14 cellular contexts compared by ENCODE assay signal in the genomic region with DNA sequence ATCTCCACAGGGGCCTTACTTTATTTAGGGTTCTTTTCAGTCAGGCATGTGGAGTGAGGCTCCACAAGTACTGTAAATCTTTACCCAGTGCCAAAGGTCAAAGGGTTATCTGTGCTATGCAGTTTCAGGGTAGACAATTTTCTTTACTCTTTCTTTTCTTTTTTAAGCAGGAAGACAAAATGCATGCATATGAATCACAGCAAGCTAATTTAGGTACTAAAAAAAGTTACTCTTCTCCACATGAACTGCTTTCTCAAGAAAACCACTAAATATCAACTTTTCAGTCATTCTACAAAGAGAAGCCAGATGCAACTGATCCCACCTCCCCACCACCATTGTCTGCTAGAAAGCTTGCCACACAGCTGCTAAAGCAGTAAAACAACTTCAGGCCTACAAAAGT.
DNase-seq lines count a peak whose midpoint lies in the region; TF ChIP-seq lines count a peak whose summit lies in the region.
"Had no signal": no experiment of that assay in that cellular context is flagged by ENCODE, and none has a peak within 500 bp of the region (broad histone marks: within the 10 kb centered on the region; RNA-seq: fewer than 3 reads in every experiment).

No MANE protein-coding gene starts in this region.

- H2AFZ ChIP-seq in mammary epithelial cell (ENCODE audit: low read depth, low read length) = no peak overlapping the region

- no TSS peak for BruUV-seq in mammary epithelial cell (replicated peaks; lab: Mats Ljungman, UMichigan)

- no peak for TF ChIP-seq POLR2A in uterus (IDR thresholded peaks at IDR 0.05)

- no peaks in the 10 kb centered on the region for H3K36me3 ChIP-seq in uterus
- H3K36me3 ChIP-seq in mammary epithelial cell (ENCODE audit: insufficient read depth, low read length) = no peaks in the 10 kb centered on the region
- H3K36me3 ChIP-seq: esophagus squamous epithelium had no signal

- H4K20me1 ChIP-seq in mammary epithelial cell (ENCODE audit: insufficient read depth, low read length) = no peaks in the 10 kb centered on the region

- peak; percentile 8 for DNase-seq in stimulated activated CD4-positive, alpha-beta T cell treated with anti-CD3 and anti-CD28 coated beads, Interleukin-1b, Interleukin-23, amount 100 ng/mL, for 48 hours
- DNase-seq in stimulated activated CD4-positive, alpha-beta T cell treated with anti-CD3 and anti-CD28 coated beads, Interleukin-15, amount 100 ng/mL, for 24 hours = no peak
- DNase-seq in astrocyte of the hippocampus (ENCODE audit: low read depth, low spot score) (peak; percentile 37), iPS-NIHi7 (ENCODE audit: extremely low spot score) (peak; percentile 44), uterus (no peak), GDM1 (lab: John Stamatoyannopoulos, UW) (no peak), mammary epithelial cell (no peak), HT-29 (ENCODE audit: low spot score) (no peak)
- DNase-seq: activated CD4-positive, alpha-beta T cell treated with anti-CD3 and anti-CD28 coated beads for 4 hours; activated gamma-delta T cell; cerebellar nuclear complex; DND-41; esophagus squamous epithelium; Kasumi-1 had no signal

- H3K4me3 ChIP-seq in uterus (no peak overlapping the region), mammary epithelial cell (replicated peaks in 1 of 3; ENCODE audit: insufficient read depth in 1 of 3, low read depth in 2 of 3, low read length in 3 of 3) (no peak overlapping the region)
- H3K4me3 ChIP-seq: esophagus squamous epithelium had no signal

- in situ Hi-C loops in mammary epithelial cell (cut with MboI; ENCODE audit: low sequenced_read_pairs in 2 of 2) = loop anchor here in 1 of 2 donors (25.0 kb wide), 1 partner anchor 401 kb away; no protein-coding TSS in a partner anchor

- intact Hi-C loops in uterus (cut with DNase I; ENCODE audit: low total_unique reads) = no loop called here
- intact Hi-C loops in mammary epithelial cell (cut with micrococcal nuclease) = no loop called here

- no peak overlapping the region for H3K4me2 ChIP-seq in mammary epithelial cell (ENCODE audit: insufficient read depth, low read depth, low read length)

- H3K27me3 ChIP-seq in uterus = no peaks in the 10 kb centered on the region
- no peaks in the 10 kb centered on the region for H3K27me3 ChIP-seq in mammary epithelial cell (ENCODE audit: insufficient read depth, low read length)
- H3K27me3 ChIP-seq: esophagus squamous epithelium had no signal

- H3K9me3 ChIP-seq in uterus = no peaks in the 10 kb centered on the region
- H3K9me3 ChIP-seq in mammary epithelial cell (replicated peaks; ENCODE audit: insufficient read depth, low read length) = no peaks in the 10 kb centered on the region
- H3K9me3 ChIP-seq: esophagus squamous epithelium had no signal

- no peak overlapping the region for H3K9ac ChIP-seq in mammary epithelial cell (ENCODE audit: insufficient read depth, low read length)

- H3K79me2 ChIP-seq in mammary epithelial cell (ENCODE audit: insufficient read depth, low read length) = no peaks in the 10 kb centered on the region

- CTCF ChIA-PET in mammary epithelial cell (lab: Charles Lee; ENCODE audit: low non-redundant PET) = no interaction called here

- H3K27ac ChIP-seq in uterus (peak overlapping the region; percentile 13 to 27), mammary epithelial cell (ENCODE audit: insufficient read depth, low read depth, low read length) (no peak overlapping the region)
- H3K27ac ChIP-seq: esophagus squamous epithelium had no signal

- TF ChIP-seq CTCF in uterus (IDR thresholded peaks at IDR 0.05) (no peak), mammary epithelial cell (conservative IDR thresholded peaks at IDR 0.05 in 1 of 2, IDR thresholded peaks at IDR 0.05 in 1 of 2; ENCODE audit: extremely low read depth in 1 of 2, insufficient read depth in 1 of 2, low read depth in 1 of 2, low read length in 2 of 2) (no peak)

- dilution Hi-C loops in mammary epithelial cell (cut with HindIII; ENCODE audit: low sequenced_read_pairs) = no loop called here

- no peaks in the 10 kb centered on the region for H3K4me1 ChIP-seq in uterus
- no peaks in the 10 kb centered on the region for H3K4me1 ChIP-seq in mammary epithelial cell (ENCODE audit: insufficient read depth, low read length)
- H3K4me1 ChIP-seq: esophagus squamous epithelium had no signal

Comparison
In these comparisons a context has a peak if more than half of its experiments do, and no peak if none do; other contexts are left out.
1. DNase-seq: peak in stimulated activated CD4-positive, alpha-beta T cell treated with anti-CD3 and anti-CD28 coated beads, Interleukin-1b, Interleukin-23, amount 100 ng/mL, for 48 hours (single experiment), astrocyte of the hippocampus (single experiment) and iPS-NIHi7 (single experiment); none in stimulated activated CD4-positive, alpha-beta T cell treated with anti-CD3 and anti-CD28 coated beads, Interleukin-15, amount 100 ng/mL, for 24 hours (single experiment), uterus (0 of 2), GDM1 (single experiment), mammary epithelial cell (single experiment) and HT-29 (single experiment).